ENCODE assay signal across 13 cellular contexts in genomic region chr2:41496908-41497307, GRCh38.
DNase-seq lines count a peak whose midpoint lies in the region; ATAC-seq and TF ChIP-seq lines count a peak whose summit lies in the region.
"Had no signal": no experiment of that assay in that cellular context is flagged by ENCODE, and none has a peak within 500 bp of the region (broad histone marks: within the 10 kb centered on the region; RNA-seq: fewer than 3 reads in every experiment).

No MANE protein-coding gene starts in this region.

- H3K9ac ChIP-seq in PC-3 (ENCODE audit: low read length), result no peak overlapping the region

- DNase-seq in PC-3, result peak; percentile 2
- no peak for DNase-seq in foreskin keratinocyte
- DNase-seq in dedifferentiated amniotic fluid mesenchymal stem cell (ENCODE audit: extremely low spot score), result no peak
- no peak for DNase-seq in HuH-7.5 (ENCODE audit: low spot score)
- DNase-seq in OCI-M1 (lab: John Stamatoyannopoulos, UW), result no peak
- DNase-seq: activated CD8-positive, alpha-beta memory T cell treated with anti-CD3 and anti-CD28 coated beads, Interleukin-2, amount 50 U/mL, for 4 hours; central memory CD4-positive, alpha-beta T cell; KG1; NCI-H2081; stimulated activated naive B cell treated with anti-CD40 and anti-IgM and Interleukin-4, amounts not matched to agents 10 μg/mL and 1 μg/mL and 100 μg/mL, for 72 hours had no signal

- intact Hi-C loops in PC-3 (cut with micrococcal nuclease), result no loop called here

- BruUV-seq in PC-3 (replicated peaks; lab: Mats Ljungman, UMichigan), result no TSS peak

- no peak overlapping the region for H2AFZ ChIP-seq in PC-3 (ENCODE audit: low read length)

- H3K27ac ChIP-seq in C4-2B (no peak overlapping the region), PC-3 (ENCODE audit: low read length) (no peak overlapping the region), foreskin keratinocyte (no peak overlapping the region)

- TF ChIP-seq CTCF in C4-2B (conservative IDR thresholded peaks at IDR 0.05) (peak; percentile 55), GM12875 (IDR thresholded peaks at IDR 0.05; ENCODE audit: borderline replicate concordance, insufficient read depth, low read depth, low read length) (peak; percentile 40; the same call in 1 of the 2 replicates), PC-3 (conservative IDR thresholded peaks at IDR 0.05; ENCODE audit: low read depth, low read length) (peak; percentile 47; the same call in 1 of the 2 replicates), foreskin keratinocyte (conservative IDR thresholded peaks at IDR 0.05) (peak; percentile 45)

- H3F3A ChIP-seq in PC-3 (ENCODE audit: low read length, unreplicated experiment), result no peaks in the 10 kb centered on the region

- H3K79me2 ChIP-seq in PC-3 (ENCODE audit: low read length), result no peaks in the 10 kb centered on the region

- CTCF ChIA-PET in PC-3 (lab: Charles Lee), result no interaction called here

- no peak overlapping the region for H3K4me2 ChIP-seq in PC-3 (ENCODE audit: low read length)

- no peaks in the 10 kb centered on the region for H3K9me2 ChIP-seq in PC-3 (replicated peaks; ENCODE audit: low read length)

- H3K4me3 ChIP-seq in GM12875 (ENCODE audit: low read depth, low read length) (no peak overlapping the region), PC-3 (ENCODE audit: low read length) (no peak overlapping the region)

- H3K36me3 ChIP-seq in PC-3 (ENCODE audit: low read depth, low read length), result no peaks in the 10 kb centered on the region; the same call in 1 of the 2 replicates

- H4K20me1 ChIP-seq in PC-3 (ENCODE audit: low read length), result no peaks in the 10 kb centered on the region

- no peaks in the 10 kb centered on the region for H3K27me3 ChIP-seq in PC-3 (ENCODE audit: low read length)
- no peaks in the 10 kb centered on the region for H3K27me3 ChIP-seq in foreskin keratinocyte

- peaks cover 46% of the 10 kb centered on the region for H3K9me3 ChIP-seq in PC-3 (ENCODE audit: low read length)

- H3K4me1 ChIP-seq in PC-3 (ENCODE audit: insufficient read depth, low read length) (no peaks in the 10 kb centered on the region), foreskin keratinocyte (no peaks in the 10 kb centered on the region)

- POLR2A ChIA-PET in PC-3 (lab: Charles Lee; ENCODE audit: unreplicated experiment), result no interaction called here

- ATAC-seq in PC-3, result no peak
- ATAC-seq in foreskin keratinocyte, result no peak
- no peak for ATAC-seq in HG03460 (IDR thresholded peaks at IDR 0.05; ENCODE audit: unreplicated experiment)
- ATAC-seq: stimulated activated naive B cell treated with anti-CD40 and anti-IgM and Interleukin-4, amounts not matched to agents 10 μg/mL and 1 μg/mL and 100 μg/mL, for 72 hours had no signal
